30 cellular contexts compared by ENCODE assay signal in the genomic region with DNA sequence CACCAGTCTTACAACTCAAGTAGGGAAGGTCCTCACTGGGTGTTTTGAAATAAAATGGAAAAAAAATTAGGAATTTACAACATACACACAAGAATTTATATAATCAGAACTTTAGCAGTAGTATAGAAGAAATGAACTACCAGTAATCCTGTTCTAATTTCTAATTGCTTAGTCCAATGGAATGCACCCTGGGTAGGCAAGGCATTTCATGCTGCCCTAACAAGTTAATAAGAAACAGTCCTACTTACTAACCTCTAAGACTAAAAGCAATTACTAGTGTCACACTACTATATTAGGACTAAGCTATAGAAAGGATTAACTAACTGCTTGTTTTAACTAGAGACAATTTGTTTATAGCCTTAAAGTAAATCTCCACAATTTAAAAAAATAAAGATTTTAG.
"Had no signal": no experiment of that assay in that cellular context is flagged by ENCODE, and none has a peak within 500 bp of the region (broad histone marks: within the 10 kb centered on the region; RNA-seq: fewer than 3 reads in every experiment).

No MANE protein-coding gene starts in this region.

- H3K9me3 ChIP-seq: heart right ventricle, ovary, sigmoid colon, stomach, thyroid gland, upper lobe of left lung, vagina had no signal

- H3K36me3 ChIP-seq: brain microvascular endothelial cell, ovary had no signal

- ATAC-seq: activated CD4-positive, CD25-positive, alpha-beta regulatory T cell treated with anti-CD3 and anti-CD28 coated beads, Interleukin-2, amount 50 U/mL, for 24 hours; foreskin keratinocyte; heart right ventricle; left colon; stimulated activated naive B cell treated with anti-CD40 and anti-IgM and Interleukin-4, amounts not matched to agents 10 μg/mL and 1 μg/mL and 100 μg/mL, for 72 hours; T-helper 17 cell had no signal

- DNase-seq: activated CD4-positive, alpha-beta memory T cell treated with anti-CD3 and anti-CD28 coated beads for 36 hours; activated CD4-positive, alpha-beta T cell treated with anti-CD3 and anti-CD28 coated beads for 48 hours; activated CD8-positive, alpha-beta memory T cell treated with anti-CD3 and anti-CD28 coated beads, Interleukin-2, amount 50 U/mL, for 48 hours; activated gamma-delta T cell; activated naive CD4-positive, alpha-beta T cell treated with anti-CD3 and anti-CD28 coated beads, Interleukin-2, amount 10 ng/mL, durations not matched to agents 7 days and 5 days; activated naive CD8-positive, alpha-beta T cell treated with anti-CD3 and anti-CD28 coated beads, Interleukin-2, amount 10 ng/mL, durations not matched to agents 7 days and 5 days; activated T-cell treated with anti-CD3 and anti-CD28 coated beads, Interleukin-2, amount 50 U/mL, for 24 hours; amniotic stem cell; brain microvascular endothelial cell; foreskin keratinocyte; heart right ventricle; left colon; naive B cell; nephron progenitor cell; ovary; retina; sigmoid colon; small intestine; stimulated activated CD4-positive, alpha-beta T cell treated with anti-CD3 and anti-CD28 coated beads, Interleukin-4, amount 100 ng/mL, for 4 hours; stimulated activated CD8-positive, alpha-beta memory T cell treated with anti-CD3 and anti-CD28 coated beads, Interleukin-4, amount 100 ng/mL, for 48 hours; stimulated activated naive B cell treated with anti-CD40 and anti-IgM and Interleukin-4, amounts not matched to agents 10 μg/mL and 1 μg/mL and 100 μg/mL, for 72 hours; stomach; T-helper 17 cell; T1000; thyroid gland; upper lobe of left lung; WERI-Rb-1 had no signal

- H3K27me3 ChIP-seq: brain microvascular endothelial cell, foreskin keratinocyte, heart right ventricle, sigmoid colon, stomach, thyroid gland, upper lobe of left lung, vagina had no signal

- H3K27ac ChIP-seq: brain microvascular endothelial cell, epithelial cell of prostate, foreskin keratinocyte, heart right ventricle, ovary, sigmoid colon, stomach, upper lobe of left lung, vagina, WERI-Rb-1 had no signal

- H3K4me3 ChIP-seq: heart right ventricle, ovary, sigmoid colon, stomach, thyroid gland, upper lobe of left lung, vagina had no signal

- H3K4me1 ChIP-seq: vagina had no signal
